Comparison of ENCODE assay signal across 8 cellular contexts in the genomic region with DNA sequence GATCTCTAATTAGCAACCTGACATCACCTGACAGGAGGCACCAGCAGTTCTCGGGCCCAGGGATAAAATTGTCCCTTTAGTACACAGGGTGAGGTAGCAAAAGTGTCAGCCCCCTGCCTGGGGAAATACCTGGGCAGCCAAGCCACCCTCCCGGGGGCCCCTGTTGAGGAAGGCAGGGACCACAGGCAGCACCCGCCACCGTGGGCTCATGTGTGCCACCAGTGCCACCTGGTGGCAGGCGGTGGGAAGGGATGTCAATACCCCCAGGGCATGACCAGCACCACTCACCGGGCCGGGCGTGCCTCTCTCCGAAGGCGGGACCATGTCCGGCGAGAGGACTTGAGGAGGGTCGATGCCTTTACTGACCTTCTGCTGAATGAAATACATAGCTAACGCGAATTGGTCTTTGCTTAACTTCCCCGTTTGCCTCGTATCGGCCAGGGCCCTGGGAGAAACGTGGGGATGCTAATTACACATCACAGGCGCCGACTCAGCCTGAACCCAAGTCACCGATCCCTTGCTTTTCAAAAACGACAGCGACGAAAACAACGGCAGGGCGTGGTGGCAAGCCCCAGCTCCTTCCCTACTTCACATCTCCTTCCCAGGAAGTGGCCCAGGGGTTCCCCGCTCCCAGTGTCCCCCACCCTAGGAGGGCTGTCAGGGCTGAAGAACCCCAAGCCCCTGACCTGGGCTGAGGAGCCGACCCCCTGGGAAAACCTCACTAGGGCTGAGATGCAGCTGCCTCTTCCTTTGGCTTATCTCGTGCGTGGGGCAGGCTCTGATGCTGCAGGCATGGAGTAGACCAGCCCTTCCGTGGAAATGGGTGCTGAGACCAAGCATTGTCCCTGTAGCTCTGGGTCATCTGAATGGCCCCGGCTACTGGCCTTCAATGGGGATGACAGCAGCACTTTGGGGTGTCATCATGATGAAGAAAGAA. TPM values are rescaled to one million over a fixed set of nuclear protein-coding genes. Genes with fewer than 3 reads are reported as not detected.
A peak's percentile ranks its signal among the peaks of the same experiment; 100 is the strongest.
DNase-seq lines count a peak whose midpoint lies in the region; ATAC-seq and TF ChIP-seq lines count a peak whose summit lies in the region.

No MANE protein-coding gene starts in this region.

- intact Hi-C loops in tibial artery (cut with DNase I; ENCODE audit: low total_unique reads), result no loop called here

- TF ChIP-seq CTCF in fibroblast of pulmonary artery (IDR thresholded peaks at IDR 0.05; ENCODE audit: low read length, missing control alignments), result peak; percentile 84
- TF ChIP-seq CTCF in omental fat pad (IDR thresholded peaks at IDR 0.05), result peak in 1 of 3 donors; percentile 67
- peak; percentile 85 to 86 for TF ChIP-seq CTCF in tibial artery (IDR thresholded peaks at IDR 0.05)

- no peak overlapping the region for H3K27ac ChIP-seq in tibial artery

- H3K27me3 ChIP-seq in tibial artery, result no peaks in the 10 kb centered on the region

- no peaks in the 10 kb centered on the region for H3K9me3 ChIP-seq in tibial artery

- DNase-seq in Ammon's horn (ENCODE audit: low spot score), result peak; percentile 65
- peak; percentile 89 for DNase-seq in GM19240 (ENCODE audit: insufficient read length, low spot score)
- peak; percentile 36 for DNase-seq in RPMI7951 (ENCODE audit: low read depth)
- DNase-seq in activated T-helper 1 cell treated with Interleukin-2 at 50 U/mL for 16 hours (ENCODE audit: low read depth), result peak; percentile 48
- peak; percentile 62 for DNase-seq in fibroblast of pulmonary artery (ENCODE audit: low read depth)
- DNase-seq in omental fat pad (ENCODE audit: low spot score), result peak; percentile 62
- peak in 1 of 2 donors; percentile 63 for DNase-seq in tibial artery

- H3K4me3 ChIP-seq in fibroblast of pulmonary artery (replicated peaks; ENCODE audit: low read depth, low read length) (no peak overlapping the region), tibial artery (no peak overlapping the region)

- peaks cover 39 to 99% (median 73%) of the 10 kb centered on the region in 3 donors for H3K36me3 ChIP-seq in tibial artery

- no peaks in the 10 kb centered on the region for H3K4me1 ChIP-seq in tibial artery

- ATAC-seq in omental fat pad (ENCODE audit: low FRiP score) (peak; percentile 71), GM18873 (IDR thresholded peaks at IDR 0.05; ENCODE audit: low FRiP score, unreplicated experiment) (no peak)

RNA-seq across cellular contexts. Expression of gene EPS15L1, which starts 53.8 kb away (rescaled TPM):
- total RNA-seq in RPMI7951 (2014; rRNA removed; shearing (Covaris generic)), result 3.8 and 5.2 TPM in 2 replicates
- 10 to 100 TPM; 12.9 to 37.0 (median 20.1) TPM for total RNA-seq in omental fat pad
